In the genomic region with DNA sequence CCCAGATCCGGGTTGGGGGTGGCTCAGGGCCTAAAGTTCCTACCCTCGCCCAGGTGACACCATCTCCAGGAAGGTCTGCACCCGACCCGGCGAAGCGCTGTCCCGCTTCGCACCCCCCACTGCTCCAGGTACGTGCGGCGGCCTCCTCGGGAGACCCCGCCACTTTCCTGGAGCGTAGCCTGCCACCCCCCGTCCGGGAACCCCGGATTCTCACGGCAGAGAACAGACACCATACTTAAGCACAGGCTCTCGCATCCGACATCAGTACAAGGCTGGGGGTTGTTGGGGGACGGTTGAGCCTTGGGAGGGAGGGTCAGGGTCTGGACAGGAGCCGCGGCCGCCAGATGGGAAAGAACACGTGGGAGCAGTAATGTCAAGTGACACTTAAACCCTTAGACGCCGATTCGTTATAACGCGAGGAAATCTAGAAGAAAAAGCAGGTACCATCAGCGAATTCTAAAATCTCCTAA, we compare ENCODE assay signal across 1 cellular context.
TF ChIP-seq lines count a peak whose summit lies in the region.

No MANE protein-coding gene starts in this region.

TF ChIP-seq in HCT116, 20 proteins besides CTCF, POLR2A, EP300 and RAD21 (continued from another document):
- TF ChIP-seq, protein P1, sequence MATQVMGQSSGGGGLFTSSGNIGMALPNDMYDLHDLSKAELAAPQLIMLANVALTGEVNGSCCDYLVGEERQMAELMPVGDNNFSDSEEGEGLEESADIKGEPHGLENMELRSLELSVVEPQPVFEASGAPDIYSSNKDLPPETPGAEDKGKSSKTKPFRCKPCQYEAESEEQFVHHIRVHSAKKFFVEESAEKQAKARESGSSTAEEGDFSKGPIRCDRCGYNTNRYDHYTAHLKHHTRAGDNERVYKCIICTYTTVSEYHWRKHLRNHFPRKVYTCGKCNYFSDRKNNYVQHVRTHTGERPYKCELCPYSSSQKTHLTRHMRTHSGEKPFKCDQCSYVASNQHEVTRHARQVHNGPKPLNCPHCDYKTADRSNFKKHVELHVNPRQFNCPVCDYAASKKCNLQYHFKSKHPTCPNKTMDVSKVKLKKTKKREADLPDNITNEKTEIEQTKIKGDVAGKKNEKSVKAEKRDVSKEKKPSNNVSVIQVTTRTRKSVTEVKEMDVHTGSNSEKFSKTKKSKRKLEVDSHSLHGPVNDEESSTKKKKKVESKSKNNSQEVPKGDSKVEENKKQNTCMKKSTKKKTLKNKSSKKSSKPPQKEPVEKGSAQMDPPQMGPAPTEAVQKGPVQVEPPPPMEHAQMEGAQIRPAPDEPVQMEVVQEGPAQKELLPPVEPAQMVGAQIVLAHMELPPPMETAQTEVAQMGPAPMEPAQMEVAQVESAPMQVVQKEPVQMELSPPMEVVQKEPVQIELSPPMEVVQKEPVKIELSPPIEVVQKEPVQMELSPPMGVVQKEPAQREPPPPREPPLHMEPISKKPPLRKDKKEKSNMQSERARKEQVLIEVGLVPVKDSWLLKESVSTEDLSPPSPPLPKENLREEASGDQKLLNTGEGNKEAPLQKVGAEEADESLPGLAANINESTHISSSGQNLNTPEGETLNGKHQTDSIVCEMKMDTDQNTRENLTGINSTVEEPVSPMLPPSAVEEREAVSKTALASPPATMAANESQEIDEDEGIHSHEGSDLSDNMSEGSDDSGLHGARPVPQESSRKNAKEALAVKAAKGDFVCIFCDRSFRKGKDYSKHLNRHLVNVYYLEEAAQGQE (IDR thresholded peaks at IDR 0.05; ENCODE audit: low read depth), result no peak
- TF ChIP-seq POLR2AphosphoS5 (IDR thresholded peaks at IDR 0.05; ENCODE audit: low read depth, low read length) (peak; percentile 53), SIN3A (IDR thresholded peaks at IDR 0.05; ENCODE audit: low read depth) (peak; percentile 85), EZH2 (IDR thresholded peaks at IDR 0.05) (no peak)
